3 cellular contexts compared by ENCODE assay signal in genomic region chr9:77043743-77044142, GRCh38. TPM values are rescaled to one million over a fixed set of nuclear protein-coding genes. Genes with fewer than 3 reads are reported as not detected.
"Had no signal": no experiment of that assay in that cellular context is flagged by ENCODE, and none has a peak within 500 bp of the region (broad histone marks: within the 10 kb centered on the region; RNA-seq: fewer than 3 reads in every experiment).

No MANE protein-coding gene starts in this region.

RNA-seq across cellular contexts. Expression of gene FOXB2, which starts 24.3 kb away (rescaled TPM):
- total RNA-seq: LHCN-M2, M059J, MCF 10A had no signal
